8 cellular contexts compared by ENCODE assay signal in the genomic region with DNA sequence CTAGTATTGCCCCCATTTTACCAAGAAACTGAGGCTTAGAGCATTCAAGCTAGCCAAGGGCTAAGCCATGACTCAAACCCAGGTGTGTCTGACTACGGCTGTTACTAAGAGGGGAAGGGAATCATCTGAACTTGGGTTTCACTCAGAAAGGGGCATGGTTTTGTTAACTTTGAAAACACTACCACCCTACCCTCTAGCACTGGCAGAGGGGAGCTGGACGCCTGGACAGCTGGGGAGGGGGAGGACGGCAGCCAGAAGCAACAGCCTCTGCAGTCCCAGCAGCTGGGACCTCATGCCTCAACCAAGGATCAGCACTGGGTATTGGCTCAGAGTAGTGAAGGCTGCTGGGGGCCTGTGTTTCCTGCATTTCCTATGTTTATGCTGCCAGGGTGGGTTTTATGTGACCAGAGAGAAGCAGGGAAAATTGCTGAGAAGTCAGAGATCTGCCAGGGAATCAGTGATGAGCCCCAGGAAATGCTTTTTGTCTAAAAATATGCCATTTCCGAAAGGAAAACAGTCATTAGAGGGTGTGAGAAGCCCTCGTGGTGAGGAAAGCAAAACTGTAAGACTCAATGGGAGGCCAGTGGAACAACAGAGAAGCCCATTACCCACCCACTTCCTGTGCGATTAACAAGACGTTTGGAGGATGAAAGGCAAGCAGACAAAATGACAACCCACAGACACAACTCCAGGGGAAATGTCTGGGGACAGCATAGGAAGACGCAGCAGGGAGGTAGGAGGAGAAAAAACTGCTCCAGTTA. TPM values are rescaled to one million over a fixed set of nuclear protein-coding genes. Genes with fewer than 3 reads are reported as not detected.
A peak's percentile ranks its signal among the peaks of the same experiment; 100 is the strongest.
DNase-seq lines count a peak whose midpoint lies in the region; ATAC-seq, FAIRE-seq and TF ChIP-seq lines count a peak whose summit lies in the region.

No MANE protein-coding gene starts in this region.

- TF ChIP-seq CTCF in H1 (IDR thresholded peaks at IDR 0.05; ENCODE audit: control extremely low read depth in 1 of 3, insufficient read depth in 1 of 3, low read depth in 1 of 3, low read length in 3 of 3) (no peak), lower leg skin (IDR thresholded peaks at IDR 0.05) (no peak)

- no peak overlapping the region for H3K4me2 ChIP-seq in H1 (ENCODE audit: insufficient read depth in 1 of 2, low read depth in 2 of 2, low read length in 2 of 2)

- no peak overlapping the region for H3K56ac ChIP-seq in H1 (replicated peaks; ENCODE audit: insufficient read length, low read depth, low read length)

- H3K9me3 Mint-ChIP-seq in T-helper 2 cell treated with Interferon-gamma antibody and Interleukin-4, amounts not matched to agents 5 μg/mL and 100 μg/mL, for 36 hours = no peaks in the 10 kb centered on the region
- no peaks in the 10 kb centered on the region for H3K9me3 Mint-ChIP-seq in stimulated activated effector memory CD8-positive, alpha-beta T cell treated with anti-CD3 and anti-CD28 coated beads, Interleukin-12 subunit alpha, Interleukin-12 subunit beta, amount 100 ng/mL, for 72 hours

- H3K23me2 ChIP-seq in H1 (ENCODE audit: low read depth, low read length) = no peaks in the 10 kb centered on the region

- H2BK20ac ChIP-seq in H1 (ENCODE audit: low read length) = 0 out of 2 replicates have a peak overlapping the region, but pooled peaks have one; percentile 27

- CTCF ChIA-PET in H1 (lab: Charles Lee; ENCODE audit: partially characterized antibody) = interaction anchor here (1.6 kb wide), 1 partner anchor 203 kb away, joined by 4 read pairs; no protein-coding TSS in a partner anchor

- H3K4me3 Mint-ChIP-seq in T-helper 2 cell treated with Interferon-gamma antibody and Interleukin-4, amounts not matched to agents 5 μg/mL and 100 μg/mL, for 36 hours = peak overlapping the region; percentile 59
- H3K4me3 Mint-ChIP-seq in stimulated activated effector memory CD8-positive, alpha-beta T cell treated with anti-CD3 and anti-CD28 coated beads, Interleukin-12 subunit alpha, Interleukin-12 subunit beta, amount 100 ng/mL, for 72 hours = peak overlapping the region; percentile 69

- H3K27ac Mint-ChIP-seq in T-helper 2 cell treated with Interferon-gamma antibody and Interleukin-4, amounts not matched to agents 5 μg/mL and 100 μg/mL, for 36 hours = peak overlapping the region; percentile 91
- peak overlapping the region; percentile 97 for H3K27ac Mint-ChIP-seq in stimulated activated effector memory CD8-positive, alpha-beta T cell treated with anti-CD3 and anti-CD28 coated beads, Interleukin-12 subunit alpha, Interleukin-12 subunit beta, amount 100 ng/mL, for 72 hours

- H3K4me1 Mint-ChIP-seq in T-helper 2 cell treated with Interferon-gamma antibody and Interleukin-4, amounts not matched to agents 5 μg/mL and 100 μg/mL, for 36 hours (ENCODE audit: low read depth) = peaks cover 61% of the 10 kb centered on the region
- H3K4me1 Mint-ChIP-seq in stimulated activated effector memory CD8-positive, alpha-beta T cell treated with anti-CD3 and anti-CD28 coated beads, Interleukin-12 subunit alpha, Interleukin-12 subunit beta, amount 100 ng/mL, for 72 hours = peaks cover 54% of the 10 kb centered on the region

- H3K4me3 ChIP-seq in H1 (ENCODE audit: extremely low read depth in 1 of 4, insufficient read depth in 2 of 4, low read depth in 3 of 4, low read length in 4 of 4) = no peak overlapping the region
- no peak overlapping the region for H3K4me3 ChIP-seq in lower leg skin (ENCODE audit: low read depth, poor library complexity, severe bottlenecking)

- peak; percentile 78 for ATAC-seq in stimulated activated effector memory CD8-positive, alpha-beta T cell treated with anti-CD3 and anti-CD28 coated beads, Interleukin-12 subunit alpha, Interleukin-12 subunit beta, amount 100 ng/mL, for 72 hours
- ATAC-seq in HG02981 (IDR thresholded peaks at IDR 0.05; ENCODE audit: unreplicated experiment) = no peak
- no peak for ATAC-seq in GM21528 (IDR thresholded peaks at IDR 0.05; ENCODE audit: low FRiP score, unreplicated experiment)

- H3K23ac ChIP-seq in H1 (ENCODE audit: insufficient read length) = no peak overlapping the region

- peak overlapping the region; percentile 88; the same call in 1 of the 2 replicates for H2AFZ ChIP-seq in H1 (ENCODE audit: low read length)

- DNase-seq in SKM-1 (lab: John Stamatoyannopoulos, UW; ENCODE audit: unreplicated experiment) (peak; percentile 6), SKM-1 treated with dmso at 0.1 percent for 144 hours (lab: John Stamatoyannopoulos, UW; ENCODE audit: unreplicated experiment) (no peak), H1 (ENCODE audit: low read depth in 1 of 2, low spot score in 2 of 2) (no peak), lower leg skin (ENCODE audit: low spot score in 2 of 2) (no peak)
- peak; percentile 59 for DNase-seq in T-helper 2 cell treated with Interferon-gamma antibody and Interleukin-4, amounts not matched to agents 5 μg/mL and 100 μg/mL, for 36 hours (ENCODE audit: low spot score)
- DNase-seq in stimulated activated effector memory CD8-positive, alpha-beta T cell treated with anti-CD3 and anti-CD28 coated beads, Interleukin-12 subunit alpha, Interleukin-12 subunit beta, amount 100 ng/mL, for 72 hours (ENCODE audit: low spot score in 2 of 2) = peak; percentile 18 to 70

- H3K79me2 ChIP-seq in H1 (ENCODE audit: control insufficient read depth in 1 of 2, insufficient read depth in 2 of 2, low read length in 2 of 2) = no peaks in the 10 kb centered on the region

- H3K4me1 ChIP-seq in H1 (replicated peaks in 1 of 4; ENCODE audit: control insufficient read depth in 3 of 4, insufficient read depth in 4 of 4, low read length in 3 of 4) = peaks cover 0 to 7% (median 4%) of the 10 kb centered on the region in 4 experiments; a peak in 4 of 7 replicates

- H2BK120ac ChIP-seq in H1 (replicated peaks; ENCODE audit: low read depth, low read length) = peak overlapping the region; percentile 6

- no peak for TF ChIP-seq RAD21 in H1 (IDR thresholded peaks at IDR 0.05 in 1 of 2, conservative IDR thresholded peaks at IDR 0.05 in 1 of 2; ENCODE audit: low read depth in 2 of 2, low read length in 2 of 2)

- no peak overlapping the region for H2AK5ac ChIP-seq in H1 (ENCODE audit: low read depth, low read length)

- no peak for TF ChIP-seq EP300 in H1 (IDR thresholded peaks at IDR 0.05; ENCODE audit: borderline replicate concordance in 1 of 2, low read depth in 2 of 2, low read length in 2 of 2)

- peaks cover 10% of the 10 kb centered on the region for H3K36me3 Mint-ChIP-seq in T-helper 2 cell treated with Interferon-gamma antibody and Interleukin-4, amounts not matched to agents 5 μg/mL and 100 μg/mL, for 36 hours (ENCODE audit: low read depth)
- no peaks in the 10 kb centered on the region for H3K36me3 Mint-ChIP-seq in stimulated activated effector memory CD8-positive, alpha-beta T cell treated with anti-CD3 and anti-CD28 coated beads, Interleukin-12 subunit alpha, Interleukin-12 subunit beta, amount 100 ng/mL, for 72 hours

- no peaks in the 10 kb centered on the region for H4K20me1 ChIP-seq in H1 (replicated peaks in 1 of 2; ENCODE audit: control insufficient read depth in 1 of 2, insufficient read depth in 2 of 2, low read length in 2 of 2)

- POLR2A ChIA-PET in H1 (lab: Charles Lee; ENCODE audit: partially characterized antibody) = no interaction called here

- H3K4ac ChIP-seq in H1 (replicated peaks; ENCODE audit: insufficient read length, low read depth, low read length) = no peak overlapping the region

- H3K9ac ChIP-seq in H1 (replicated peaks in 1 of 4; ENCODE audit: extremely low read depth in 1 of 4, low read depth in 3 of 4, low read length in 3 of 4) = no peak overlapping the region

- H2BK12ac ChIP-seq in H1 (ENCODE audit: low read depth, low read length) = no peak overlapping the region

- H3K36me3 ChIP-seq in H1 (ENCODE audit: control insufficient read depth in 2 of 4, insufficient read depth in 4 of 4, low read length in 3 of 4) = no peaks in the 10 kb centered on the region

- H4K91ac ChIP-seq in H1 (replicated peaks; ENCODE audit: insufficient read length, low read length) = peak overlapping the region; percentile 25

- H3K79me1 ChIP-seq in H1 (ENCODE audit: low read depth, low read length) = no peaks in the 10 kb centered on the region

- no peak overlapping the region for H3K27ac ChIP-seq in H1 (ENCODE audit: low read depth, low read length)

- no peak overlapping the region for H2BK15ac ChIP-seq in H1 (ENCODE audit: low read length)

- intact Hi-C loops in lower leg skin (cut with DNase I; ENCODE audit: low total_unique reads) = no loop called here

- no peak overlapping the region for H3K14ac ChIP-seq in H1 (ENCODE audit: insufficient read length)

- TF ChIP-seq POLR2A in H1 (IDR thresholded peaks at IDR 0.05; ENCODE audit: control extremely low read depth in 1 of 2, low read depth in 2 of 2, low read length in 2 of 2) (no peak), lower leg skin (IDR thresholded peaks at IDR 0.05) (no peak)

- H3K18ac ChIP-seq in H1 (ENCODE audit: extremely low read depth, low read length) = no peak overlapping the region

- no peaks in the 10 kb centered on the region; a peak in 1 of 7 replicates for H3K27me3 ChIP-seq in H1 (replicated peaks in 1 of 4; ENCODE audit: control insufficient read depth in 3 of 4, extremely low read depth in 1 of 4, insufficient read depth in 3 of 4, low read length in 3 of 4)

- no peaks in the 10 kb centered on the region for H3K9me3 ChIP-seq in H1 (ENCODE audit: insufficient read depth in 2 of 2, low read depth in 1 of 2, low read length in 1 of 2)

- WGBS in H1 (ENCODE audit: extremely low coverage in 1 of 2, insufficient coverage in 1 of 2, insufficient read length in 1 of 2, insufficient replicate concordance in 2 of 2, low coverage in 1 of 2, low lambda C conversion rate in 2 of 2, missing lambda C conversion rate in 1 of 2), 2 experiments = 81% methylated on average over 8 of the region's 8 CpGs; no CpG with 5 or more reads in 1 of the 2 experiments
- 65 to 68% methylated on average over 8 of the region's 8 CpGs for WGBS in lower leg skin, 2 donors

- no peaks in the 10 kb centered on the region for H3K27me3 Mint-ChIP-seq in T-helper 2 cell treated with Interferon-gamma antibody and Interleukin-4, amounts not matched to agents 5 μg/mL and 100 μg/mL, for 36 hours (ENCODE audit: low read depth)

- no peak overlapping the region; the same call in 1 of the 2 replicates for H4K8ac ChIP-seq in H1 (ENCODE audit: extremely low read depth, insufficient read depth, low read length)

- H2BK5ac ChIP-seq in H1 (ENCODE audit: low read depth, low read length) = peak overlapping the region; percentile 48; the same call in 1 of the 2 replicates

- no peak overlapping the region for H4K5ac ChIP-seq in H1 (ENCODE audit: insufficient read length, low read depth, low read length)

- FAIRE-seq in H1 (lab: Jason Lieb, UNC) = no peak

RNA-seq across cellular contexts. Expression of a gene that starts 41.2 kb away (rescaled TPM):
- total RNA-seq in H1 (2021; fragmentation: NEBNext Ultra II Directional; extraction: Animal tissue kit (Norgen Biotek cat#: 25700)) = not detected in 2 replicates
- not detected in 2 replicates for polyA plus RNA-seq in H1 (2011; rRNA removed)
- polyA plus RNA-seq in H1 (2011; cell fraction: cytosol; rRNA removed) = not detected
- not detected for polyA plus RNA-seq in H1 (2011; cell fraction: nucleus; rRNA removed)
- not detected in 4 replicates for polyA plus RNA-seq in H1 (2012, experiment 1 of 2)
- not detected for polyA plus RNA-seq in H1 (2012, experiment 2 of 2)
- not detected for polyA plus RNA-seq in H1 (2013, experiment 1 of 2)
- polyA plus RNA-seq in H1 (2013, experiment 2 of 2) = not detected
- polyA minus RNA-seq in H1 (2011; rRNA and poly(A)+ RNA removed) = not detected in 2 replicates
- polyA minus RNA-seq in H1 (2011; cell fraction: cytosol; rRNA and poly(A)+ RNA removed) = not detected
- not detected for polyA minus RNA-seq in H1 (2011; cell fraction: nucleus; rRNA and poly(A)+ RNA removed)
- total RNA-seq in lower leg skin = under 1 TPM in 2 of 4 donors, not detected in 2; 0.13 to 0.71 TPM

Comparison
In these comparisons a context has a peak if more than half of its experiments do, and no peak if none do; other contexts are left out.
1. DNase-seq: peak in SKM-1 (single experiment), T-helper 2 cell treated with Interferon-gamma antibody and Interleukin-4, amounts not matched to agents 5 μg/mL and 100 μg/mL, for 36 hours (single experiment) and stimulated activated effector memory CD8-positive, alpha-beta T cell treated with anti-CD3 and anti-CD28 coated beads, Interleukin-12 subunit alpha, Interleukin-12 subunit beta, amount 100 ng/mL, for 72 hours (2 of 2); none in SKM-1 treated with dmso at 0.1 percent for 144 hours (single experiment), H1 (0 of 2) and lower leg skin (0 of 2).